ENCODE assay signal across 24 cellular contexts in genomic region chr17:4559139-4559791, GRCh38. TPM values are rescaled to one million over a fixed set of nuclear protein-coding genes. Genes with fewer than 3 reads are reported as not detected.
DNase-seq lines count a peak whose midpoint lies in the region; ATAC-seq and TF ChIP-seq lines count a peak whose summit lies in the region.
"Had no signal": no experiment of that assay in that cellular context is flagged by ENCODE, and none has a peak within 500 bp of the region (broad histone marks: within the 10 kb centered on the region; RNA-seq: fewer than 3 reads in every experiment).

No MANE protein-coding gene starts in this region.

- H3K4me3 ChIP-seq in colonic mucosa = peak overlapping the region; percentile 38
- peak overlapping the region; percentile 23 for H3K4me3 ChIP-seq in lower lobe of right lung
- H3K4me3 ChIP-seq in spleen = no peak overlapping the region
- H3K4me3 ChIP-seq in thyroid gland (replicated peaks in 1 of 3) = no peak overlapping the region
- no peak overlapping the region for H3K4me3 ChIP-seq in upper lobe of left lung
- H3K4me3 ChIP-seq: tibial nerve had no signal

- H3K4me1 ChIP-seq in colonic mucosa (peaks cover 13% of the 10 kb centered on the region), lower lobe of right lung (peaks cover 26% of the 10 kb centered on the region), spleen (peaks cover 11 to 52% (median 30%) of the 10 kb centered on the region in 6 donors), thyroid gland (peaks cover 11 to 13% of the 10 kb centered on the region in 2 donors), upper lobe of left lung (peaks cover 9 to 31% (median 15%) of the 10 kb centered on the region in 4 donors)

- H3K9ac ChIP-seq in colonic mucosa (ENCODE audit: low read depth in 2 of 2, low read length in 2 of 2) = peak overlapping the region; percentile 77 to 95

- TF ChIP-seq CTCF in colonic mucosa (IDR thresholded peaks at IDR 0.05) (no peak), lower lobe of right lung (IDR thresholded peaks at IDR 0.05) (no peak), spleen (IDR thresholded peaks at IDR 0.05 in 8 of 11, conservative IDR thresholded peaks at IDR 0.05 in 3 of 11) (no peak), thyroid gland (IDR thresholded peaks at IDR 0.05) (no peak), upper lobe of left lung (IDR thresholded peaks at IDR 0.05) (no peak)

- peak overlapping the region; percentile 80 for H3K27ac ChIP-seq in colonic mucosa
- H3K27ac ChIP-seq in lower lobe of right lung = no peak overlapping the region
- H3K27ac ChIP-seq in spleen = no peak overlapping the region
- no peak overlapping the region for H3K27ac ChIP-seq in thyroid gland
- H3K27ac ChIP-seq in upper lobe of left lung = no peak overlapping the region

- intact Hi-C loops in colonic mucosa (cut with DNase I) (loop anchor here (5.0 kb wide), 1 partner anchor 137 kb away; no protein-coding TSS in a partner anchor), lower lobe of right lung (cut with DNase I) (no loop called here), spleen (cut with DNase I; ENCODE audit: low total_unique reads) (no loop called here), thyroid gland (cut with DNase I) (no loop called here)

- ATAC-seq in lower lobe of right lung (no peak), GM21825 (IDR thresholded peaks at IDR 0.05; ENCODE audit: unreplicated experiment) (no peak), upper lobe of left lung (ENCODE audit: low FRiP score in 2 of 2) (no peak)
- ATAC-seq: activated T-cell treated with anti-CD3 and anti-CD28 coated beads, Interleukin-2, amount 50 U/mL, for 72 hours; PC-3; stimulated activated naive CD8-positive, alpha-beta T cell treated with anti-CD3 and anti-CD28 coated beads, Interleukin-15, Interleukin-2, amounts not matched to agents 100 U/mL and 50 U/mL, for 24 hours had no signal

- H3K9me3 ChIP-seq in colonic mucosa = no peaks in the 10 kb centered on the region
- H3K9me3 ChIP-seq in lower lobe of right lung = no peaks in the 10 kb centered on the region
- H3K9me3 ChIP-seq in spleen = no peaks in the 10 kb centered on the region
- H3K9me3 ChIP-seq in thyroid gland = no peaks in the 10 kb centered on the region
- H3K9me3 ChIP-seq in upper lobe of left lung = no peaks in the 10 kb centered on the region
- H3K9me3 ChIP-seq: prostate gland, tibial nerve had no signal

- WGBS in spleen, 5 donors = 60 to 83% (median 78%) methylated on average over 1 to 17 of the region's 17 CpGs
- 51 to 80% methylated on average over 5 to 13 of the region's 17 CpGs for WGBS in thyroid gland, 2 donors
- 59 to 75% methylated on average over 8 to 11 of the region's 17 CpGs for WGBS in upper lobe of left lung, 2 donors

- no peak for TF ChIP-seq EP300 in upper lobe of left lung (IDR thresholded peaks at IDR 0.05)

- H3K36me3 ChIP-seq in colonic mucosa (no peaks in the 10 kb centered on the region), lower lobe of right lung (no peaks in the 10 kb centered on the region), spleen (no peaks in the 10 kb centered on the region), thyroid gland (no peaks in the 10 kb centered on the region), upper lobe of left lung (no peaks in the 10 kb centered on the region)
- H3K36me3 ChIP-seq: prostate gland, tibial nerve had no signal

- H3K27me3 ChIP-seq in colonic mucosa (no peaks in the 10 kb centered on the region), lower lobe of right lung (ENCODE audit: low read depth) (no peaks in the 10 kb centered on the region), spleen (replicated peaks in 1 of 7) (no peaks in the 10 kb centered on the region), thyroid gland (no peaks in the 10 kb centered on the region), upper lobe of left lung (no peaks in the 10 kb centered on the region)
- H3K27me3 ChIP-seq: tibial nerve had no signal

- peak; percentile 24 for DNase-seq in NCI-H1694 treated with DMSO at 0.1 percent for 48 hours (lab: John Stamatoyannopoulos, UW)
- no peak for DNase-seq in NCI-H1694 (lab: John Stamatoyannopoulos, UW)
- DNase-seq in colonic mucosa = peak; percentile 58
- DNase-seq in lower lobe of right lung = peak; percentile 45
- peak; percentile 73 for DNase-seq in spleen
- DNase-seq in thyroid gland = no peak
- no peak for DNase-seq in upper lobe of left lung
- DNase-seq: activated CD4-positive, alpha-beta T cell treated with anti-CD3 and anti-CD28 coated beads for 4 hours; activated naive CD4-positive, alpha-beta T cell treated with anti-CD3 and anti-CD28 coated beads, Interleukin-2, amount 10 ng/mL, durations not matched to agents 7 days and 5 days; activated T-cell treated with anti-CD3 and anti-CD28 coated beads, Interleukin-2, amount 50 U/mL, for 72 hours; AML-193; CD8-positive, alpha-beta memory T cell; NCI-H1092; NCI-H2081; PC-3; stimulated activated CD4-positive, alpha-beta T cell treated with anti-CD3 and anti-CD28 coated beads, Interleukin-4, amount 100 ng/mL, for 4 hours; stimulated activated naive CD8-positive, alpha-beta T cell treated with anti-CD3 and anti-CD28 coated beads, Interleukin-15, Interleukin-2, amounts not matched to agents 100 U/mL and 50 U/mL, for 24 hours had no signal

- TF ChIP-seq POLR2A in spleen (IDR thresholded peaks at IDR 0.05) (no peak), thyroid gland (IDR thresholded peaks at IDR 0.05) (no peak), upper lobe of left lung (IDR thresholded peaks at IDR 0.05) (no peak)

RNA-seq across cellular contexts. Expression of gene GGT6, which starts 1.1 kb away (rescaled TPM):
- total RNA-seq in colonic mucosa (100 to 1,000 TPM; 158 to 163 TPM), lower lobe of right lung (3.7 TPM), spleen (under 1 TPM in 1 of 7 donors, not detected in 6; 0.42 TPM), thyroid gland (1 to 10 TPM in 1 of 4 donors, under 1 TPM in 1, not detected in 2; 0.56 to 1.3 TPM), upper lobe of left lung (10 to 100 TPM in 3 of 6 donors, 1 to 10 TPM in 3; 3.8 to 18.7 (median 9.7) TPM)
- under 1 TPM in 1 of 3 donors, not detected in 2; 0.03 TPM for polyA plus RNA-seq in spleen
- total RNA-seq: A172; activated T-cell treated with anti-CD3 and anti-CD28 coated beads, Interleukin-2, amount 50 U/mL, for 72 hours; CD8-positive, alpha-beta memory T cell; Daoy; glomerular endothelial cell; mesenteric fat pad; PC-3; tibial nerve had no signal
- polyA plus RNA-seq: CD8-positive, alpha-beta memory T cell had no signal

RNA-seq across cellular contexts. Expression of gene MYBBP1A, which starts 4.1 kb away (rescaled TPM):
- total RNA-seq in colonic mucosa (10 to 100 TPM; 21.4 to 58.7 TPM), lower lobe of right lung (38.8 TPM), spleen (10 to 100 TPM; 37.1 to 71.2 (median 54.4) TPM), thyroid gland (10 to 100 TPM; 23.5 to 50.2 (median 37.6) TPM), upper lobe of left lung (100 to 1,000 TPM in 1 of 6 donors, 10 to 100 TPM in 5; 45.2 to 151 (median 57.3) TPM)
- 10 to 100 TPM; 24.7 to 48.6 (median 35.5) TPM for polyA plus RNA-seq in spleen

RNA-seq across cellular contexts. Expression of gene SMTNL2, which starts 25.1 kb away (rescaled TPM):
- under 1 TPM in 1 of 2 donors, not detected in 1; 0.27 TPM for total RNA-seq in colonic mucosa
- 6.4 TPM for total RNA-seq in lower lobe of right lung
- 1 to 10 TPM in 2 of 7 donors, under 1 TPM in 5; 0.42 to 1.5 (median 0.97) TPM for total RNA-seq in spleen
- under 1 TPM; 0.22 to 0.67 (median 0.36) TPM for polyA plus RNA-seq in spleen
- under 1 TPM; 0.44 to 0.81 (median 0.67) TPM for total RNA-seq in thyroid gland
- 1 to 10 TPM in 5 of 6 donors, under 1 TPM in 1; 0.49 to 7.3 (median 3.6) TPM for total RNA-seq in upper lobe of left lung
- total RNA-seq: activated T-cell treated with anti-CD3 and anti-CD28 coated beads, Interleukin-2, amount 50 U/mL, for 72 hours; CD8-positive, alpha-beta memory T cell; Daoy; glomerular endothelial cell; PC-3 had no signal
- polyA plus RNA-seq: CD8-positive, alpha-beta memory T cell had no signal

Comparison
In these comparisons a context has a peak if more than half of its experiments do, and no peak if none do; other contexts are left out.
1. DNase-seq: peak in NCI-H1694 treated with DMSO at 0.1 percent for 48 hours (single experiment), colonic mucosa (single experiment), lower lobe of right lung (single experiment) and spleen (single experiment); none in NCI-H1694 (single experiment), thyroid gland (0 of 2) and upper lobe of left lung (0 of 2).
2. H3K4me3 ChIP-seq: peak in colonic mucosa (single experiment) and lower lobe of right lung (single experiment); none in spleen (0 of 8), thyroid gland (0 of 3) and upper lobe of left lung (0 of 4).
3. RNA of gene GGT6, which starts 1.1 kb away (total RNA-seq): 158 to 163 TPM in colonic mucosa; 3.8 to 18.7 TPM in upper lobe of left lung, 3.7 TPM in lower lobe of right lung (single experiment), 0.56 to 1.3 TPM in thyroid gland and 0.42 TPM in spleen; every median in the first group is over 4 times any median in the second.